Comparison of ENCODE assay signal across 9 cellular contexts in genomic region chr11:88103337-88104206, GRCh38.
DNase-seq lines count a peak whose midpoint lies in the region; ATAC-seq lines count a peak whose summit lies in the region.
"Had no signal": no experiment of that assay in that cellular context is flagged by ENCODE, and none has a peak within 500 bp of the region (broad histone marks: within the 10 kb centered on the region; RNA-seq: fewer than 3 reads in every experiment).

No MANE protein-coding gene starts in this region.

- no peaks in the 10 kb centered on the region for H3K36me3 Mint-ChIP-seq in T-cell

- peaks cover 16 to 17% of the 10 kb centered on the region in 2 donors for H3K27me3 Mint-ChIP-seq in T-cell
- H3K27me3 Mint-ChIP-seq: activated B cell treated with CpG ODN at 0.5 μM for 24 hours had no signal

- CTCF ChIA-PET in T-cell (lab: Charles Lee), result interaction anchor here in 1 of 2 donors (0.6 kb wide), 1 partner anchor 441 kb away, joined by 3 read pairs; no protein-coding TSS in a partner anchor

- H3K27ac ChIP-seq in epithelial cell of prostate, result peak overlapping the region; percentile 80

- H3K4me3 Mint-ChIP-seq in T-cell, result no peak overlapping the region
- H3K4me3 Mint-ChIP-seq: activated B cell treated with CpG ODN at 0.5 μM for 24 hours had no signal

- ATAC-seq in T-cell (replicated peaks in 1 of 4), result peak in 2 of 4 experiments; percentile 55 to 56

- POLR2A ChIA-PET in T-cell (lab: Charles Lee), result no interaction called here

- peaks cover 0 to 8% (median 0%) of the 10 kb centered on the region in 3 donors for H3K9me3 Mint-ChIP-seq in T-cell
- H3K9me3 Mint-ChIP-seq: activated B cell treated with CpG ODN at 0.5 μM for 24 hours had no signal

- DNase-seq in AG08395 (ENCODE audit: low spot score) (peak; percentile 8), GF-D8 (lab: John Stamatoyannopoulos, UW) (peak; percentile 29), H4 (ENCODE audit: low spot score) (peak; percentile 93), KG1 (lab: John Stamatoyannopoulos, UW) (peak; percentile 56), T-cell (peak in 24 of 34 experiments; percentile 0 to 26 (median 4)), epithelial cell of prostate (ENCODE audit: low read depth, low spot score) (peak; percentile 69), pulmonary artery endothelial cell (ENCODE audit: low read depth, low spot score) (peak; percentile 24), NCI-H774 (lab: John Stamatoyannopoulos, UW) (no peak)
- DNase-seq: activated B cell treated with CpG ODN at 0.5 μM for 24 hours had no signal

- H3K27ac Mint-ChIP-seq in T-cell, result no peak overlapping the region
- H3K27ac Mint-ChIP-seq: activated B cell treated with CpG ODN at 0.5 μM for 24 hours had no signal

- H3K4me1 Mint-ChIP-seq in T-cell, result no peaks in the 10 kb centered on the region
- H3K4me1 Mint-ChIP-seq: activated B cell treated with CpG ODN at 0.5 μM for 24 hours had no signal
